Comparison of ENCODE assay signal across 33 cellular contexts in the genomic region with DNA sequence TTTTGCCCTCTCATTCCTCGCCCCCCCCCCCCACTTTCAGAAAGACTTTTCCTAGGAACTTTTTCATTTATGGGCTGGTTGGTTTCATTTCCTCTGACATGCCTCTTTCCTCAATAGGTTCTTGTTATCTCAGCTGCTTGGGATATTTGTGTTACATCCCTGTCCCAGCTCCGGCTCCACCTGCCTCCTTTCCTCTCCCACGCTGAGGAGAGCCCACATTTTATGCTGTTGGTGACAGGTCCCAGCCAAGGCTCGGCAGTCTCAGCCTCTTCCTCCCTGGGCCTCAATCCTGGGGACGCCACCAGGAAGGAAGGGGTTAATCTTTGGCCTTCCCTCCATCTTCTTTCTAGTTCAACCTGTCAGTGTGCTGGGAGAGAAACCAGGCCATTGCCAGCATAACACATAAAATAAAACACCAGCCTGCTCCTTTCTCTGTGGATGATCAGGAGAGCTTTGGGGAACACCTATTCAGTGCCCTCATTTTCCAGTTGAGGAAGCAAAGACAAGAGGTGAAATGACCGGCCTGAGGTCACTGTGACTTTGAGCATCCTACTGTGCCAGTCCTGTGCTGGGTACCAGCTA.
"Had no signal": no experiment of that assay in that cellular context is flagged by ENCODE, and none has a peak within 500 bp of the region (broad histone marks: within the 10 kb centered on the region; RNA-seq: fewer than 3 reads in every experiment).

No MANE protein-coding gene starts in this region.

- H3K4me3 Mint-ChIP-seq: activated T-cell treated with anti-CD3 and anti-CD28 coated beads, Interleukin-2, amount 50 U/mL, for 24 hours; activated T-helper 17 cell treated with anti-CD3 and anti-CD28 coated beads, Interleukin-2, amount 50 U/mL, for 72 hours; effector memory CD8-positive, alpha-beta T cell; stimulated activated memory B cell treated with anti-CD40 and anti-IgM and Interleukin-4, amounts not matched to agents 10 μg/mL and 1 μg/mL and 100 μg/mL, for 72 hours; stimulated activated naive CD8-positive, alpha-beta T cell treated with anti-CD3 and anti-CD28 coated beads, Interleukin-15, amount 100 ng/mL, for 72 hours; T-helper 1 cell treated with Interleukin-12 subunit alpha and Interleukin-12 subunit beta and Interleukin-4 antibody, amounts not matched to agents 30 μg/mL and 1 μg/mL, for 36 hours had no signal

- H3K36me3 Mint-ChIP-seq: stimulated activated memory B cell treated with anti-CD40 and anti-IgM and Interleukin-4, amounts not matched to agents 10 μg/mL and 1 μg/mL and 100 μg/mL, for 72 hours had no signal

- H3K27me3 Mint-ChIP-seq: activated T-helper 17 cell treated with anti-CD3 and anti-CD28 coated beads, Interleukin-2, amount 50 U/mL, for 72 hours; effector memory CD8-positive, alpha-beta T cell; stimulated activated memory B cell treated with anti-CD40 and anti-IgM and Interleukin-4, amounts not matched to agents 10 μg/mL and 1 μg/mL and 100 μg/mL, for 72 hours had no signal

- H3K4me3 ChIP-seq: coronary artery, dorsolateral prefrontal cortex, heart right ventricle, psoas muscle, sigmoid colon, smooth muscle cell, thyroid gland had no signal

- ATAC-seq: activated CD4-positive, CD25-positive, alpha-beta regulatory T cell treated with anti-CD3 and anti-CD28 coated beads, Interleukin-2, amount 50 U/mL, for 24 hours; activated T-helper 17 cell treated with anti-CD3 and anti-CD28 coated beads, Interleukin-2, amount 50 U/mL, for 72 hours; effector memory CD8-positive, alpha-beta T cell; esophagus mucosa; heart right ventricle; left ventricle myocardium superior; psoas muscle; stimulated activated memory B cell treated with anti-CD40 and anti-IgM and Interleukin-4, amounts not matched to agents 10 μg/mL and 1 μg/mL and 100 μg/mL, for 72 hours; stimulated activated naive CD8-positive, alpha-beta T cell treated with anti-CD3 and anti-CD28 coated beads, Interleukin-15, amount 100 ng/mL, for 72 hours had no signal

- H3K27me3 ChIP-seq: brain microvascular endothelial cell, heart right ventricle, sigmoid colon, thyroid gland had no signal

- H3K9ac ChIP-seq: parathyroid adenoma had no signal

- H3K36me3 ChIP-seq: brain microvascular endothelial cell, heart right ventricle, sigmoid colon, thyroid gland, WERI-Rb-1 had no signal

- H3K9me3 Mint-ChIP-seq: activated T-cell treated with anti-CD3 and anti-CD28 coated beads, Interleukin-2, amount 50 U/mL, for 24 hours; activated T-helper 17 cell treated with anti-CD3 and anti-CD28 coated beads, Interleukin-2, amount 50 U/mL, for 72 hours; effector memory CD8-positive, alpha-beta T cell; stimulated activated memory B cell treated with anti-CD40 and anti-IgM and Interleukin-4, amounts not matched to agents 10 μg/mL and 1 μg/mL and 100 μg/mL, for 72 hours; stimulated activated naive CD8-positive, alpha-beta T cell treated with anti-CD3 and anti-CD28 coated beads, Interleukin-15, amount 100 ng/mL, for 72 hours; T-helper 1 cell treated with Interleukin-12 subunit alpha and Interleukin-12 subunit beta and Interleukin-4 antibody, amounts not matched to agents 30 μg/mL and 1 μg/mL, for 36 hours had no signal

- H3K9me3 ChIP-seq: heart right ventricle, psoas muscle, sigmoid colon, thyroid gland had no signal

- H2AFZ ChIP-seq: parathyroid adenoma had no signal

- H3K4me1 Mint-ChIP-seq: activated T-helper 17 cell treated with anti-CD3 and anti-CD28 coated beads, Interleukin-2, amount 50 U/mL, for 72 hours; stimulated activated memory B cell treated with anti-CD40 and anti-IgM and Interleukin-4, amounts not matched to agents 10 μg/mL and 1 μg/mL and 100 μg/mL, for 72 hours had no signal

- H3K27ac ChIP-seq: brain microvascular endothelial cell, coronary artery, dorsolateral prefrontal cortex, parathyroid adenoma, thyroid gland, WERI-Rb-1 had no signal

- H3K4me1 ChIP-seq: parathyroid adenoma had no signal

- DNase-seq: activated CD4-positive, alpha-beta T cell treated with anti-CD3 and anti-CD28 coated beads for 48 hours; activated CD4-positive, alpha-beta T cell treated with anti-CD3 and anti-CD28 coated beads, Interleukin-2, amount 50 U/mL, for 48 hours; activated CD8-positive, alpha-beta memory T cell treated with anti-CD3 and anti-CD28 coated beads, Interleukin-2, amount 50 U/mL, for 4 hours; activated gamma-delta T cell treated with Interleukin-2 at 50 U/mL for 16 hours; activated naive CD4-positive, alpha-beta T cell treated with anti-CD3 and anti-CD28 coated beads, Interleukin-2, amount 50 U/mL, for 16 hours; activated T-cell treated with anti-CD3 and anti-CD28 coated beads, Interleukin-2, amount 50 U/mL, for 24 hours; amniotic stem cell; brain microvascular endothelial cell; dorsolateral prefrontal cortex; effector memory CD8-positive, alpha-beta T cell; foreskin fibroblast; heart right ventricle; kidney glomerular epithelial cell; left ventricle myocardium superior; nucleus accumbens; psoas muscle; sigmoid colon; stimulated activated CD4-positive, alpha-beta T cell treated with anti-CD3 and anti-CD28 coated beads, Interleukin-1b, Interleukin-23, amount 100 ng/mL, for 48 hours; stimulated activated CD4-positive, alpha-beta T cell treated with anti-CD3 and anti-CD28 coated beads, Interleukin-4, amount 100 ng/mL, for 4 hours; stimulated activated CD8-positive, alpha-beta memory T cell treated with anti-CD3 and anti-CD28 coated beads, Interleukin-4, amount 100 ng/mL, for 48 hours; stimulated activated naive CD8-positive, alpha-beta T cell treated with anti-CD3 and anti-CD28 coated beads, Interleukin-15, amount 100 ng/mL, for 72 hours; substantia nigra; T-helper 9 cell; thyroid gland; WERI-Rb-1 had no signal

- H3K27ac Mint-ChIP-seq: activated T-cell treated with anti-CD3 and anti-CD28 coated beads, Interleukin-2, amount 50 U/mL, for 24 hours; activated T-helper 17 cell treated with anti-CD3 and anti-CD28 coated beads, Interleukin-2, amount 50 U/mL, for 72 hours; effector memory CD8-positive, alpha-beta T cell; stimulated activated memory B cell treated with anti-CD40 and anti-IgM and Interleukin-4, amounts not matched to agents 10 μg/mL and 1 μg/mL and 100 μg/mL, for 72 hours; stimulated activated naive CD8-positive, alpha-beta T cell treated with anti-CD3 and anti-CD28 coated beads, Interleukin-15, amount 100 ng/mL, for 72 hours; T-helper 1 cell treated with Interleukin-12 subunit alpha and Interleukin-12 subunit beta and Interleukin-4 antibody, amounts not matched to agents 30 μg/mL and 1 μg/mL, for 36 hours had no signal
